ENCODE assay signal across 21 cellular contexts in the genomic region with DNA sequence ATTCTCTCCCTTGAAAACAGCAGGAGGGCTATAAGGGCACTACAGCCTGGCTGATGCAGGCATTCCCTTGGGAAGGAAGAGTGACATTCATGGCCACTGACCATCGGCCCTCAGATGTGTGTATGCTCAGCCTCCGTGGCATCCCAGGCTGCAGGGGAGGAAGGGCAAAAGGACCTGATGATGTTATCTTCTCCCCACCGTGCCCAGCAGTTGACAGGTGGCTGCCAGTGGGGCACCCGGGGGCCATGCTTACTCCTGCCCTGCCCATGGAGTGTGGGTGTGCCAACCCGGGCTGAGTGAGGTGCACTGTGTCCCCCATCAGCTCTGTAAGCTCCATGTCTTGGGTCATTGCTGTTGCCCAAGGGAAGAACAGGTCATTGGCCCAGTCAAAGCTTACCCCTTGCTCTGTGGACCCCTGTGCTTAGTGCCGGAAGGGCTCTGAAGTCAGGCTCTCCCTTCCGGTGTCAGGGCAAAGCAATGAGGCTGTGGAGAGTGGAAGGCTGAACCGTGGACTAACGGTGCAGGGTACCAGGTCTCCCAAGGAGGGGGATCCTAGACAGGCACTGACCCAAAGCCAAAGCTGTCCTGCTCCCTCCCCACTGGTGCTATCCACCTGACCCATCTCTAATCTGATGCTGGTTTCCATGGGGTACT.
DNase-seq lines count a peak whose midpoint lies in the region; ATAC-seq lines count a peak whose summit lies in the region.
"Had no signal": no experiment of that assay in that cellular context is flagged by ENCODE, and none has a peak within 500 bp of the region (broad histone marks: within the 10 kb centered on the region; RNA-seq: fewer than 3 reads in every experiment).

No MANE protein-coding gene starts in this region.

- H3K27me3 Mint-ChIP-seq in activated CD8-positive, alpha-beta memory T cell treated with anti-CD3 and anti-CD28 coated beads, Interleukin-2, amount 10 ng/mL, durations not matched to agents 7 days and 5 days: peaks cover 9% of the 10 kb centered on the region
- peaks cover 12 to 22% (median 13%) of the 10 kb centered on the region in 5 donors for H3K27me3 Mint-ChIP-seq in naive thymus-derived CD4-positive, alpha-beta T cell
- peaks cover 34% of the 10 kb centered on the region for H3K27me3 Mint-ChIP-seq in stimulated activated memory B cell treated with anti-CD40 and anti-IgM and Interleukin-4, amounts not matched to agents 10 μg/mL and 1 μg/mL and 100 μg/mL, for 72 hours

- DNase-seq in activated CD8-positive, alpha-beta memory T cell treated with anti-CD3 and anti-CD28 coated beads, Interleukin-2, amount 50 U/mL, for 48 hours: peak; percentile 18
- DNase-seq in activated CD8-positive, alpha-beta memory T cell treated with anti-CD3 and anti-CD28 coated beads, Interleukin-2, amount 10 ng/mL, durations not matched to agents 7 days and 5 days: no peak
- DNase-seq in naive thymus-derived CD4-positive, alpha-beta T cell: no peak
- no peak for DNase-seq in NCI-H226
- no peak for DNase-seq in H7
- DNase-seq in putamen (ENCODE audit: low spot score): no peak
- DNase-seq: BE2C; DMS153; DND-41; NCI-H1092 treated with DMSO at 0.1 percent for 48 hours; NCI-H1436; NCI-H1930; NCI-H2107; NCI-H446; NCI-H524 treated with DMSO at 0.1 percent for 48 hours; NCI-H82; NK-92 treated with Interleukin-12 subunit alpha and Interleukin-12 subunit beta, amount 100 ng/mL, for 24 hours had no signal

- intact Hi-C loops in naive thymus-derived CD4-positive, alpha-beta T cell (cut with micrococcal nuclease): no loop called here

- no peak overlapping the region for H3K4me3 ChIP-seq in naive thymus-derived CD4-positive, alpha-beta T cell (ENCODE audit: low read length)
- no peak overlapping the region for H3K4me3 ChIP-seq in H7 (ENCODE audit: insufficient read depth, low read depth, low read length)

- CTCF ChIA-PET in activated CD8-positive, alpha-beta memory T cell treated with anti-CD3 and anti-CD28 coated beads, Interleukin-2, amount 10 ng/mL, durations not matched to agents 7 days and 5 days (lab: Charles Lee): no interaction called here
- CTCF ChIA-PET in naive thymus-derived CD4-positive, alpha-beta T cell (lab: Charles Lee): no interaction called here

- H3K4me3 Mint-ChIP-seq in activated CD8-positive, alpha-beta memory T cell treated with anti-CD3 and anti-CD28 coated beads, Interleukin-2, amount 10 ng/mL, durations not matched to agents 7 days and 5 days: no peak overlapping the region
- H3K4me3 Mint-ChIP-seq in naive thymus-derived CD4-positive, alpha-beta T cell: no peak overlapping the region
- no peak overlapping the region for H3K4me3 Mint-ChIP-seq in stimulated activated memory B cell treated with anti-CD40 and anti-IgM and Interleukin-4, amounts not matched to agents 10 μg/mL and 1 μg/mL and 100 μg/mL, for 72 hours

- POLR2A ChIA-PET in naive thymus-derived CD4-positive, alpha-beta T cell (lab: Charles Lee): no interaction called here

- H3K4me1 Mint-ChIP-seq in activated CD8-positive, alpha-beta memory T cell treated with anti-CD3 and anti-CD28 coated beads, Interleukin-2, amount 10 ng/mL, durations not matched to agents 7 days and 5 days: no peaks in the 10 kb centered on the region
- no peaks in the 10 kb centered on the region for H3K4me1 Mint-ChIP-seq in naive thymus-derived CD4-positive, alpha-beta T cell
- H3K4me1 Mint-ChIP-seq in stimulated activated memory B cell treated with anti-CD40 and anti-IgM and Interleukin-4, amounts not matched to agents 10 μg/mL and 1 μg/mL and 100 μg/mL, for 72 hours: no peaks in the 10 kb centered on the region

- no peaks in the 10 kb centered on the region for H3K36me3 Mint-ChIP-seq in activated CD8-positive, alpha-beta memory T cell treated with anti-CD3 and anti-CD28 coated beads, Interleukin-2, amount 10 ng/mL, durations not matched to agents 7 days and 5 days
- H3K36me3 Mint-ChIP-seq in naive thymus-derived CD4-positive, alpha-beta T cell: no peaks in the 10 kb centered on the region
- no peaks in the 10 kb centered on the region for H3K36me3 Mint-ChIP-seq in stimulated activated memory B cell treated with anti-CD40 and anti-IgM and Interleukin-4, amounts not matched to agents 10 μg/mL and 1 μg/mL and 100 μg/mL, for 72 hours

- H3K9me3 ChIP-seq in naive thymus-derived CD4-positive, alpha-beta T cell (ENCODE audit: control insufficient read depth in 2 of 3, low read length in 3 of 3): no peaks in the 10 kb centered on the region
- H3K9me3 ChIP-seq: BE2C had no signal

- no peaks in the 10 kb centered on the region for H3K36me3 ChIP-seq in naive thymus-derived CD4-positive, alpha-beta T cell (ENCODE audit: control insufficient read depth in 2 of 3, insufficient read depth in 3 of 3, low read length in 3 of 3)
- H3K36me3 ChIP-seq in H7 (replicated peaks; ENCODE audit: control insufficient read depth, insufficient read depth, low read length): no peaks in the 10 kb centered on the region
- H3K36me3 ChIP-seq: BE2C had no signal

- ATAC-seq in activated CD8-positive, alpha-beta memory T cell treated with anti-CD3 and anti-CD28 coated beads, Interleukin-2, amount 10 ng/mL, durations not matched to agents 7 days and 5 days: no peak
- ATAC-seq in naive thymus-derived CD4-positive, alpha-beta T cell: peak; percentile 27
- peak; percentile 56 for ATAC-seq in stimulated activated memory B cell treated with anti-CD40 and anti-IgM and Interleukin-4, amounts not matched to agents 10 μg/mL and 1 μg/mL and 100 μg/mL, for 72 hours
- ATAC-seq in HG03175 (IDR thresholded peaks at IDR 0.05; ENCODE audit: unreplicated experiment): no peak
- ATAC-seq: Right ventricle myocardium inferior had no signal

- H3K4me1 ChIP-seq in naive thymus-derived CD4-positive, alpha-beta T cell (ENCODE audit: control insufficient read depth in 2 of 2, insufficient read depth in 2 of 2, low read length in 2 of 2): no peaks in the 10 kb centered on the region
- H3K4me1 ChIP-seq: BE2C had no signal

- peaks cover 2% of the 10 kb centered on the region for H3K9me3 Mint-ChIP-seq in activated CD8-positive, alpha-beta memory T cell treated with anti-CD3 and anti-CD28 coated beads, Interleukin-2, amount 10 ng/mL, durations not matched to agents 7 days and 5 days (ENCODE audit: low read depth)
- peaks cover 0 to 12% (median 3%) of the 10 kb centered on the region in 11 donors for H3K9me3 Mint-ChIP-seq in naive thymus-derived CD4-positive, alpha-beta T cell
- H3K9me3 Mint-ChIP-seq in stimulated activated memory B cell treated with anti-CD40 and anti-IgM and Interleukin-4, amounts not matched to agents 10 μg/mL and 1 μg/mL and 100 μg/mL, for 72 hours: peaks cover 8% of the 10 kb centered on the region

- no peaks in the 10 kb centered on the region for H3K27me3 ChIP-seq in naive thymus-derived CD4-positive, alpha-beta T cell (ENCODE audit: control insufficient read depth in 2 of 2, insufficient read depth in 2 of 2, low read length in 2 of 2)
- no peaks in the 10 kb centered on the region for H3K27me3 ChIP-seq in H7 (ENCODE audit: control insufficient read depth, insufficient read depth, low read length)
- H3K27me3 ChIP-seq: BE2C had no signal

- H3K27ac Mint-ChIP-seq in activated CD8-positive, alpha-beta memory T cell treated with anti-CD3 and anti-CD28 coated beads, Interleukin-2, amount 10 ng/mL, durations not matched to agents 7 days and 5 days: no peak overlapping the region
- no peak overlapping the region for H3K27ac Mint-ChIP-seq in naive thymus-derived CD4-positive, alpha-beta T cell
- H3K27ac Mint-ChIP-seq in stimulated activated memory B cell treated with anti-CD40 and anti-IgM and Interleukin-4, amounts not matched to agents 10 μg/mL and 1 μg/mL and 100 μg/mL, for 72 hours: no peak overlapping the region

- H3K27ac ChIP-seq in naive thymus-derived CD4-positive, alpha-beta T cell (ENCODE audit: low read depth, low read length): no peak overlapping the region
- H3K27ac ChIP-seq: 22Rv1 had no signal

Comparison
In these comparisons a context has a peak if more than half of its experiments do, and no peak if none do; other contexts are left out.
1. ATAC-seq: peak in naive thymus-derived CD4-positive, alpha-beta T cell (single experiment) and stimulated activated memory B cell treated with anti-CD40 and anti-IgM and Interleukin-4, amounts not matched to agents 10 μg/mL and 1 μg/mL and 100 μg/mL, for 72 hours (single experiment); none in activated CD8-positive, alpha-beta memory T cell treated with anti-CD3 and anti-CD28 coated beads, Interleukin-2, amount 10 ng/mL, durations not matched to agents 7 days and 5 days (single experiment) and HG03175 (single experiment).